31 cellular contexts compared by ENCODE assay signal in the genomic region with DNA sequence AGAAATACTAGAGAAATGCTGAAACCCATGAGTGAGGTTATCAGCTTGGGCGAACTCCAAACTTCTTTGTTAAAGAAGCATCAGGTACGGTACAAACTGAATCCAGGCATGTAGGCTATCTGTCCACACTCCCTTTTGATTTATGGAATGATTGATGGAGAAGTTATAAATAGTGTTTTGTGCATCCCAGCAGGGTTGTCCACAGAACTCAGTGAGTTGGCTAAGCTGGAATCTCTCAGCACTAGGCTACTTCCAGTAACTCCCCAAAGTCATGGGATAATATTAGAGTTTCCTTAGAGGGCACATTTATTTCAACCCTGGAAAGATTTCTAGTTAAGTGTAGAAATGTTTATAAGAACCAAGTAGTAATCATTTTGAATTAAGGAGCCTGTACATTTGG.
"Had no signal": no experiment of that assay in that cellular context is flagged by ENCODE, and none has a peak within 500 bp of the region (broad histone marks: within the 10 kb centered on the region; RNA-seq: fewer than 3 reads in every experiment).

No MANE protein-coding gene starts in this region.

- H3K4me1 ChIP-seq: adrenal gland, ascending aorta, body of pancreas, breast epithelium had no signal

- H3K36me3 ChIP-seq: adrenal gland, ascending aorta, brain microvascular endothelial cell, breast epithelium, cardiac muscle cell had no signal

- ATAC-seq: activated naive CD4-positive, alpha-beta T cell treated with anti-CD3 and anti-CD28 coated beads, Interleukin-2, amount 50 U/mL, for 72 hours; activated naive CD8-positive, alpha-beta T cell treated with anti-CD3 and anti-CD28 coated beads, Interleukin-2, amount 50 U/mL, for 24 hours; activated T-cell treated with anti-CD3 and anti-CD28 coated beads, Interleukin-2, amount 50 U/mL, for 4 hours; activated T-cell treated with anti-CD3 and anti-CD28 coated beads, Interleukin-2, amount 50 U/mL, for 72 hours; activated T-helper 17 cell treated with anti-CD3 and anti-CD28 coated beads, Interleukin-2, amount 50 U/mL, for 72 hours; body of pancreas had no signal

- H3K9me3 ChIP-seq: adrenal gland, ascending aorta, body of pancreas, breast epithelium had no signal

- DNase-seq: activated effector memory CD4-positive, alpha-beta T cell treated with anti-CD3 and anti-CD28 coated beads, Interleukin-2, amount 50 U/mL, for 16 hours; activated effector memory CD4-positive, alpha-beta T cell treated with Interleukin-2 at 50 U/mL for 16 hours; activated gamma-delta T cell; activated gamma-delta T cell treated with Interleukin-2 at 50 U/mL for 16 hours; activated naive CD4-positive, alpha-beta T cell; activated naive CD4-positive, alpha-beta T cell treated with anti-CD3 and anti-CD28 coated beads for 36 hours; activated naive CD4-positive, alpha-beta T cell treated with anti-CD3 and anti-CD28 coated beads, Interleukin-2, amount 10 ng/mL, durations not matched to agents 7 days and 5 days; activated naive CD4-positive, alpha-beta T cell treated with anti-CD3 and anti-CD28 coated beads, Interleukin-2, amount 50 U/mL, for 16 hours; activated naive CD4-positive, alpha-beta T cell treated with Interleukin-2 at 50 U/mL for 16 hours; activated naive CD8-positive, alpha-beta T cell treated with anti-CD3 and anti-CD28 coated beads for 36 hours; activated naive CD8-positive, alpha-beta T cell treated with anti-CD3 and anti-CD28 coated beads, Interleukin-2, amount 10 ng/mL, durations not matched to agents 7 days and 5 days; activated naive CD8-positive, alpha-beta T cell treated with anti-CD3 and anti-CD28 coated beads, Interleukin-2, amount 50 U/mL, for 24 hours; activated T-cell treated with anti-CD3 and anti-CD28 coated beads for 4 hours; activated T-cell treated with anti-CD3 and anti-CD28 coated beads, Interleukin-2, amount 50 U/mL, for 1 hour; activated T-cell treated with anti-CD3 and anti-CD28 coated beads, Interleukin-2, amount 50 U/mL, for 24 hours; activated T-cell treated with anti-CD3 and anti-CD28 coated beads, Interleukin-2, amount 50 U/mL, for 4 hours; activated T-cell treated with anti-CD3 and anti-CD28 coated beads, Interleukin-2, amount 50 U/mL, for 48 hours; activated T-cell treated with anti-CD3 and anti-CD28 coated beads, Interleukin-2, amount 50 U/mL, for 72 hours; adrenal gland; amygdala; anterior cingulate cortex; aorta; body of pancreas; brain microvascular endothelial cell; central memory CD4-positive, alpha-beta T cell; cerebellar nuclear complex had no signal

- H3K4me3 ChIP-seq: adrenal gland, ascending aorta, body of pancreas, breast epithelium, cardiac muscle cell had no signal

- H3K27ac ChIP-seq: adrenal gland, ascending aorta, body of pancreas, brain microvascular endothelial cell, breast epithelium, cardiac muscle cell had no signal

- H3K27me3 ChIP-seq: adrenal gland, ascending aorta, body of pancreas, brain microvascular endothelial cell, breast epithelium had no signal
